ENCODE assay signal across 8 cellular contexts in the genomic region with DNA sequence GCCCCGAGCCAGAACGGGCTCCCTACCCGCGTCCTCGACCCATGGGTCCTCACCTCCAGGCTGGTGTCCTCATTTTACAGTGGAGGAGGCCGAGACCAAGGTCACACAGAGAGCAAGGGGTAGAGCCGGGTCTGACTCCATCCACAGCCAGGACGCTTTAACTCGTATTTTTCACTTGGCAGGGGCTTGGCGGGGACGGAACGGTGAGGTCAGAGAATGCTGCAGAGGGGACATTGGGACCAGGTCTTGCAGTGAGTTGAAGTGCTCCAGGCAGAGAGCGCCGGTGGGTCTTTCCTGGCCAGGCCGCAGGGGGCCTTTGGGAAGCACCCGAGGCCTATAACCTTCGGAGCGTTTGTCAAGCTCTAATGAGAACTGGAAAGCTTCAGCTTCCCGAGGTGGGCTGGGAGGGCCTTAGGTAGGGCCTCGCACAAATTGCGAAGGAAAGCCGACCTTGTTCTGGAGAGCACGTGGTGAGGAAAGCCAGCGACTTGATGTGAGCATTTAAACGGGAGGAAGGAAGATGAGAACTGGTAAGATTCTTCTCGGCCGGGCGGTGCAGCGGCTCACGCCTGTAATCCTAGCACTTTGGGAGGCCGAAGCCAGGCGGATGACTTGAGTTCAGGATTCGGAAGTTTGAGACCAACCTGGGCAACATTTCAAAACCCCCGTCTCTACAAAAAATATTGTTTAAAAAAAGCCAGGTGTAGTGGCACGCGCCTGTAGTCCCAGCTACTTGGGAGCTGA. TPM values are rescaled to one million over a fixed set of nuclear protein-coding genes. Genes with fewer than 3 reads are reported as not detected.
DNase-seq lines count a peak whose midpoint lies in the region; ATAC-seq and TF ChIP-seq lines count a peak whose summit lies in the region.

No MANE protein-coding gene starts in this region.

- ATAC-seq in activated T-cell treated with anti-CD3 and anti-CD28 coated beads, Interleukin-2, amount 50 U/mL, for 4 hours, result no peak
- no peak for ATAC-seq in GM18502 (IDR thresholded peaks at IDR 0.05; ENCODE audit: poor library complexity, unreplicated experiment)

- H3K9me3 Mint-ChIP-seq in activated T-cell treated with anti-CD3 and anti-CD28 coated beads, Interleukin-2, amount 50 U/mL, for 4 hours, result no peaks in the 10 kb centered on the region

- peaks cover 33% of the 10 kb centered on the region for H3K4me1 Mint-ChIP-seq in activated T-cell treated with anti-CD3 and anti-CD28 coated beads, Interleukin-2, amount 50 U/mL, for 4 hours (ENCODE audit: low read depth)

- intact Hi-C loops in testis (cut with DNase I; ENCODE audit: low total_unique reads), result no loop called here

- peak overlapping the region; percentile 83 for H3K4me3 Mint-ChIP-seq in activated T-cell treated with anti-CD3 and anti-CD28 coated beads, Interleukin-2, amount 50 U/mL, for 4 hours

- no peaks in the 10 kb centered on the region for H3K27me3 Mint-ChIP-seq in activated T-cell treated with anti-CD3 and anti-CD28 coated beads, Interleukin-2, amount 50 U/mL, for 4 hours (ENCODE audit: low read depth)

- WGBS in testis, 2 donors, result 30 to 35% methylated on average over 24 to 36 of the region's 36 CpGs

- peak overlapping the region; percentile 29 to 74 for H3K27ac ChIP-seq in testis

- no peaks in the 10 kb centered on the region for H3K36me3 Mint-ChIP-seq in activated T-cell treated with anti-CD3 and anti-CD28 coated beads, Interleukin-2, amount 50 U/mL, for 4 hours (ENCODE audit: insufficient read depth)

- peak overlapping the region; percentile 96 for H3K4me3 ChIP-seq in adipocyte (ENCODE audit: low read length)
- H3K4me3 ChIP-seq in kidney epithelial cell (ENCODE audit: low read depth, low read length), result peak overlapping the region; percentile 81
- peak overlapping the region; percentile 85 to 88 for H3K4me3 ChIP-seq in testis

- DNase-seq in activated T-cell treated with anti-CD3 and anti-CD28 coated beads, Interleukin-2, amount 50 U/mL, for 4 hours, result no peak
- DNase-seq in activated T-cell treated with anti-CD3 and anti-CD28 coated beads, Interleukin-2, amount 50 U/mL, for 48 hours, result no peak
- DNase-seq in adipocyte (ENCODE audit: low read depth), result no peak
- DNase-seq in kidney epithelial cell (ENCODE audit: low read depth), result no peak
- no peak for DNase-seq in testis
- no peak for DNase-seq in dermis blood vessel endothelial cell
- no peak for DNase-seq in islet precursor cell

- H3K4me1 ChIP-seq in adipocyte (ENCODE audit: control insufficient read depth, insufficient read depth, low read length) (peaks cover 37% of the 10 kb centered on the region), testis (peaks cover 38% of the 10 kb centered on the region)

- peak overlapping the region; percentile 95 for H3K9ac ChIP-seq in adipocyte (ENCODE audit: low read length)

- H3K27me3 ChIP-seq in adipocyte (replicated peaks; ENCODE audit: control insufficient read depth, insufficient read depth, low read length) (no peaks in the 10 kb centered on the region), kidney epithelial cell (ENCODE audit: control insufficient read depth, insufficient read depth, low read length) (no peaks in the 10 kb centered on the region), testis (no peaks in the 10 kb centered on the region)

- TF ChIP-seq POLR2A in testis (IDR thresholded peaks at IDR 0.05), result no peak

- H3K36me3 ChIP-seq in adipocyte (ENCODE audit: control insufficient read depth, insufficient read depth, low read length, severe bottlenecking), result no peaks in the 10 kb centered on the region
- H3K36me3 ChIP-seq in kidney epithelial cell (ENCODE audit: control insufficient read depth, insufficient read depth, low read length), result no peaks in the 10 kb centered on the region
- no peaks in the 10 kb centered on the region for H3K36me3 ChIP-seq in testis (ENCODE audit: low read depth, missing control alignments)

- TF ChIP-seq CTCF in kidney epithelial cell (IDR thresholded peaks at IDR 0.05; ENCODE audit: insufficient read depth, low read length, poor library complexity, severe bottlenecking) (no peak), testis (IDR thresholded peaks at IDR 0.05) (no peak)

- H3K9me3 ChIP-seq in adipocyte (ENCODE audit: control insufficient read depth, low read length), result no peaks in the 10 kb centered on the region
- H3K9me3 ChIP-seq in testis, result no peaks in the 10 kb centered on the region

RNA-seq across cellular contexts. Expression of a gene that starts 0.9 kb away (rescaled TPM):
- 100 to 1,000 TPM; 245 to 297 (median 279) TPM for total RNA-seq in activated T-cell treated with anti-CD3 and anti-CD28 coated beads, Interleukin-2, amount 50 U/mL, for 4 hours
- total RNA-seq in kidney epithelial cell, result 64.4 and 69.9 TPM in 2 replicates
- total RNA-seq in testis, result 100 to 1,000 TPM; 173 to 183 TPM
- polyA plus RNA-seq in testis (ENCODE audit: insufficient read depth, low read depth, low replicate concordance), result 60.1 TPM
- 37.4 and 75.6 TPM in 2 replicates for total RNA-seq in dermis blood vessel endothelial cell

RNA-seq across cellular contexts. Expression of a gene that starts 37.0 kb away (rescaled TPM):
- under 1 TPM in 1 of 3 donors, not detected in 2; 0.16 TPM for total RNA-seq in activated T-cell treated with anti-CD3 and anti-CD28 coated beads, Interleukin-2, amount 50 U/mL, for 4 hours
- total RNA-seq in kidney epithelial cell (not detected in 2 replicates), testis (1 to 10 TPM; 3.9 to 4.0 TPM), dermis blood vessel endothelial cell (0.05 TPM in 1 of 2 replicates, not detected in the other)
- 2.2 TPM for polyA plus RNA-seq in testis (ENCODE audit: insufficient read depth, low read depth, low replicate concordance)
